In genomic region chr6:52544325-52545022, GRCh38 we compare ENCODE assay signal across 15 cellular contexts.
DNase-seq lines count a peak whose midpoint lies in the region; ATAC-seq and TF ChIP-seq lines count a peak whose summit lies in the region.
"Had no signal": no experiment of that assay in that cellular context is flagged by ENCODE, and none has a peak within 500 bp of the region (broad histone marks: within the 10 kb centered on the region; RNA-seq: fewer than 3 reads in every experiment).

No MANE protein-coding gene starts in this region.

- 0 out of 2 replicates have a peak, but pooled peaks cover under 1% of the 10 kb centered on the region for H3F3A ChIP-seq in Loucy (ENCODE audit: low read depth)

- no peak for ATAC-seq in stimulated activated naive CD8-positive, alpha-beta T cell treated with anti-CD3 and anti-CD28 coated beads, Interleukin-15, amount 100 ng/mL, for 72 hours
- ATAC-seq: effector memory CD8-positive, alpha-beta T cell had no signal

- H3K4me3 ChIP-seq in Loucy (ENCODE audit: low read length, poor library complexity, severe bottlenecking) (no peak overlapping the region), epithelial cell of esophagus (ENCODE audit: low read length) (no peak overlapping the region)
- H3K4me3 ChIP-seq: pancreas had no signal

- H3K36me3 Mint-ChIP-seq in nephron progenitor cell (ENCODE audit: low read depth), result no peaks in the 10 kb centered on the region
- H3K36me3 Mint-ChIP-seq: activated CD4-positive, alpha-beta memory T cell treated with anti-CD3 and anti-CD28 coated beads for 36 hours; activated naive CD8-positive, alpha-beta T cell treated with anti-CD3 and anti-CD28 coated beads, Interleukin-2, amount 10 ng/mL, durations not matched to agents 7 days and 5 days had no signal

- H3K79me2 ChIP-seq in Loucy (ENCODE audit: insufficient read depth, low read length), result peaks cover 100% of the 10 kb centered on the region

- H3K9me3 Mint-ChIP-seq in nephron progenitor cell, result no peaks in the 10 kb centered on the region
- no peaks in the 10 kb centered on the region for H3K9me3 Mint-ChIP-seq in stimulated activated naive CD8-positive, alpha-beta T cell treated with anti-CD3 and anti-CD28 coated beads, Interleukin-15, amount 100 ng/mL, for 72 hours
- H3K9me3 Mint-ChIP-seq: activated CD4-positive, alpha-beta memory T cell treated with anti-CD3 and anti-CD28 coated beads for 36 hours; activated naive CD8-positive, alpha-beta T cell treated with anti-CD3 and anti-CD28 coated beads, Interleukin-2, amount 10 ng/mL, durations not matched to agents 7 days and 5 days; effector memory CD8-positive, alpha-beta T cell had no signal

- H3K27ac Mint-ChIP-seq in nephron progenitor cell, result peak overlapping the region; percentile 37
- H3K27ac Mint-ChIP-seq in stimulated activated naive CD8-positive, alpha-beta T cell treated with anti-CD3 and anti-CD28 coated beads, Interleukin-15, amount 100 ng/mL, for 72 hours, result no peak overlapping the region
- H3K27ac Mint-ChIP-seq: activated CD4-positive, alpha-beta memory T cell treated with anti-CD3 and anti-CD28 coated beads for 36 hours; activated naive CD8-positive, alpha-beta T cell treated with anti-CD3 and anti-CD28 coated beads, Interleukin-2, amount 10 ng/mL, durations not matched to agents 7 days and 5 days; B cell; effector memory CD8-positive, alpha-beta T cell had no signal

- H3K36me3 ChIP-seq in Loucy (ENCODE audit: insufficient read depth, low read length), result peaks cover 21% of the 10 kb centered on the region; the same call in 1 of the 2 replicates
- H3K36me3 ChIP-seq: pancreas had no signal

- H3K4me1 Mint-ChIP-seq in nephron progenitor cell, result peaks cover 69% of the 10 kb centered on the region
- peaks cover 13% of the 10 kb centered on the region for H3K4me1 Mint-ChIP-seq in stimulated activated naive CD8-positive, alpha-beta T cell treated with anti-CD3 and anti-CD28 coated beads, Interleukin-15, amount 100 ng/mL, for 72 hours
- H3K4me1 Mint-ChIP-seq: activated naive CD8-positive, alpha-beta T cell treated with anti-CD3 and anti-CD28 coated beads, Interleukin-2, amount 10 ng/mL, durations not matched to agents 7 days and 5 days had no signal

- H3K27me3 ChIP-seq in Loucy (ENCODE audit: insufficient read depth, low read length, poor library complexity, severe bottlenecking), result no peaks in the 10 kb centered on the region
- H3K27me3 ChIP-seq: pancreas had no signal

- no peaks in the 10 kb centered on the region for H3K9me2 ChIP-seq in Loucy (replicated peaks; ENCODE audit: low read depth, low read length)

- TF ChIP-seq CTCF in Loucy (conservative IDR thresholded peaks at IDR 0.05; ENCODE audit: low read length) (no peak), epithelial cell of esophagus (IDR thresholded peaks at IDR 0.05; ENCODE audit: insufficient read depth, low read depth, low read length, missing control alignments) (no peak), nephron progenitor cell (IDR thresholded peaks at IDR 0.05) (no peak)

- H4K20me1 ChIP-seq in Loucy (ENCODE audit: insufficient read depth, low read length, poor library complexity, severe bottlenecking), result peaks cover 8% of the 10 kb centered on the region

- H3K9ac ChIP-seq in Loucy (ENCODE audit: low read depth, low read length, poor library complexity, severe bottlenecking), result no peak overlapping the region

- no peak overlapping the region for H3K4me3 Mint-ChIP-seq in nephron progenitor cell
- no peak overlapping the region for H3K4me3 Mint-ChIP-seq in stimulated activated naive CD8-positive, alpha-beta T cell treated with anti-CD3 and anti-CD28 coated beads, Interleukin-15, amount 100 ng/mL, for 72 hours
- H3K4me3 Mint-ChIP-seq: activated CD4-positive, alpha-beta memory T cell treated with anti-CD3 and anti-CD28 coated beads for 36 hours; activated naive CD8-positive, alpha-beta T cell treated with anti-CD3 and anti-CD28 coated beads, Interleukin-2, amount 10 ng/mL, durations not matched to agents 7 days and 5 days; B cell; effector memory CD8-positive, alpha-beta T cell had no signal

- peaks cover 94% of the 10 kb centered on the region for H3K4me1 ChIP-seq in Loucy (ENCODE audit: insufficient read depth, low read length, poor library complexity, severe bottlenecking)

- no peaks in the 10 kb centered on the region for H3K9me3 ChIP-seq in Loucy (ENCODE audit: insufficient read depth, low read depth, low read length)
- H3K9me3 ChIP-seq: pancreas had no signal

- peak; percentile 40 for DNase-seq in 8988T
- peak; percentile 28 for DNase-seq in epithelial cell of esophagus (ENCODE audit: low read depth)
- no peak for DNase-seq in nephron progenitor cell
- DNase-seq in stimulated activated naive CD4-positive, alpha-beta T cell treated with Interleukin-2 at 50 U/mL for 16 hours (lab: John Stamatoyannopoulos, UW), result no peak
- no peak for DNase-seq in foreskin melanocyte
- DNase-seq in stimulated activated naive CD8-positive, alpha-beta T cell treated with anti-CD3 and anti-CD28 coated beads, Interleukin-15, amount 100 ng/mL, for 72 hours, result no peak
- no peak for DNase-seq in NCI-H1092 treated with DMSO at 0.1 percent for 48 hours (lab: John Stamatoyannopoulos, UW)
- DNase-seq: activated CD4-positive, alpha-beta memory T cell treated with anti-CD3 and anti-CD28 coated beads for 36 hours; activated naive CD8-positive, alpha-beta T cell treated with anti-CD3 and anti-CD28 coated beads, Interleukin-2, amount 10 ng/mL, durations not matched to agents 7 days and 5 days; effector memory CD8-positive, alpha-beta T cell; GOT3; NCI-H524; pancreas had no signal

- H2AFZ ChIP-seq in Loucy (ENCODE audit: low read length), result no peak overlapping the region

- H3K27me3 Mint-ChIP-seq in nephron progenitor cell (ENCODE audit: low read depth, poor library complexity), result peaks cover 7% of the 10 kb centered on the region
- H3K27me3 Mint-ChIP-seq in stimulated activated naive CD8-positive, alpha-beta T cell treated with anti-CD3 and anti-CD28 coated beads, Interleukin-15, amount 100 ng/mL, for 72 hours, result no peaks in the 10 kb centered on the region
- H3K27me3 Mint-ChIP-seq: activated CD4-positive, alpha-beta memory T cell treated with anti-CD3 and anti-CD28 coated beads for 36 hours; B cell; effector memory CD8-positive, alpha-beta T cell had no signal

- peak overlapping the region; percentile 12 for H3K4me2 ChIP-seq in Loucy (ENCODE audit: low read depth, low read length, poor library complexity, severe bottlenecking)

Comparison
In these comparisons a context has a peak if more than half of its experiments do, and no peak if none do; other contexts are left out.
1. DNase-seq: peak in 8988T (single experiment) and epithelial cell of esophagus (single experiment); none in nephron progenitor cell (single experiment), stimulated activated naive CD4-positive, alpha-beta T cell treated with Interleukin-2 at 50 U/mL for 16 hours (single experiment), foreskin melanocyte (single experiment), stimulated activated naive CD8-positive, alpha-beta T cell treated with anti-CD3 and anti-CD28 coated beads, Interleukin-15, amount 100 ng/mL, for 72 hours (0 of 2) and NCI-H1092 treated with DMSO at 0.1 percent for 48 hours (single experiment).